8 cellular contexts compared by ENCODE assay signal in genomic region chr16:2156025-2156848, GRCh38. TPM values are rescaled to one million over a fixed set of nuclear protein-coding genes. Genes with fewer than 3 reads are reported as not detected.
DNase-seq lines count a peak whose midpoint lies in the region; ATAC-seq and TF ChIP-seq lines count a peak whose summit lies in the region.

No MANE protein-coding gene starts in this region.

- peak overlapping the region; percentile 83 for H3K27ac Mint-ChIP-seq in activated B cell treated with CpG ODN at 0.5 μM for 24 hours

- POLR2A ChIA-PET in activated B cell treated with CpG ODN at 0.5 μM for 24 hours (lab: Charles Lee) = interaction anchor here (0.6 to 6.0 kb wide), 79 partner anchors 7 to 1520 kb away, joined by 3 to 62 read pairs (median 6); partner anchors contain the start of genes ABCA3, AMDHD2, CASKIN1 and CEMP1

- peak overlapping the region; percentile 95 for H3K4me3 Mint-ChIP-seq in activated B cell treated with CpG ODN at 0.5 μM for 24 hours

- no peaks in the 10 kb centered on the region for H3K27me3 Mint-ChIP-seq in activated B cell treated with CpG ODN at 0.5 μM for 24 hours

- peaks cover 0 to 28% of the 10 kb centered on the region in 2 donors for H3K36me3 ChIP-seq in psoas muscle (ENCODE audit: insufficient read depth in 1 of 2, low read depth in 1 of 2)

- CTCF ChIA-PET in activated B cell treated with CpG ODN at 0.5 μM for 24 hours (lab: Charles Lee) = interaction anchor here (1.2 to 5.4 kb wide), 5 partner anchors 10 to 152 kb away, joined by 3 to 28 read pairs (median 10); partner anchors contain the start of gene ECI1

- WGBS in psoas muscle, 3 donors = 7 to 10% (median 9%) methylated on average over 31 to 41 of the region's 41 CpGs

- peak; percentile 72 for DNase-seq in AG08396 (ENCODE audit: low spot score)
- peak; percentile 66 for DNase-seq in HCEC 1CT
- DNase-seq in activated B cell treated with CpG ODN at 0.5 μM for 24 hours = no peak
- peak; percentile 69 for DNase-seq in fibroblast of the aortic adventitia (ENCODE audit: low read depth)
- DNase-seq in psoas muscle = no peak
- no peak for DNase-seq in iPS-NIHi11 (ENCODE audit: low spot score)
- no peak for DNase-seq in OCI-M2 (lab: John Stamatoyannopoulos, UW; ENCODE audit: unreplicated experiment)
- DNase-seq in H4 (ENCODE audit: low spot score) = no peak

- H3K36me3 Mint-ChIP-seq in activated B cell treated with CpG ODN at 0.5 μM for 24 hours (ENCODE audit: low read depth) = peaks cover 42% of the 10 kb centered on the region

- ATAC-seq in activated B cell treated with CpG ODN at 0.5 μM for 24 hours (ENCODE audit: low read depth) (no peak), psoas muscle (no peak)

- no peak for TF ChIP-seq CTCF in activated B cell treated with CpG ODN at 0.5 μM for 24 hours (IDR thresholded peaks at IDR 0.05)
- no peak for TF ChIP-seq CTCF in fibroblast of the aortic adventitia (IDR thresholded peaks at IDR 0.05; ENCODE audit: insufficient read depth, low read length)
- no peak for TF ChIP-seq CTCF in psoas muscle (IDR thresholded peaks at IDR 0.05)

- peak overlapping the region; percentile 90 for H3K27ac ChIP-seq in psoas muscle

- peaks cover 62% of the 10 kb centered on the region for H3K4me1 ChIP-seq in psoas muscle

- H3K4me3 ChIP-seq in fibroblast of the aortic adventitia (ENCODE audit: low read depth, low read length) = peak overlapping the region; percentile 93
- H3K4me3 ChIP-seq in psoas muscle = peak overlapping the region; percentile 80

- H3K4me1 Mint-ChIP-seq in activated B cell treated with CpG ODN at 0.5 μM for 24 hours = peaks cover 73% of the 10 kb centered on the region

- intact Hi-C loops in activated B cell treated with CpG ODN at 0.5 μM for 24 hours (cut with micrococcal nuclease) = no loop called here
- intact Hi-C loops in psoas muscle (cut with DNase I) = loop anchor here in 1 of 2 donors (5.0 kb wide), 3 partner anchors 51 to 331 kb away; partner anchors contain the start of genes ECI1 and MLST8

- no peaks in the 10 kb centered on the region for H3K27me3 ChIP-seq in psoas muscle (ENCODE audit: insufficient read depth in 3 of 3, low read length in 2 of 3)

- no peaks in the 10 kb centered on the region for H3K9me3 ChIP-seq in psoas muscle

- no peaks in the 10 kb centered on the region for H3K9me3 Mint-ChIP-seq in activated B cell treated with CpG ODN at 0.5 μM for 24 hours

RNA-seq across cellular contexts. Expression of gene TRAF7, which starts 0.7 kb away (rescaled TPM):
- total RNA-seq in activated B cell treated with CpG ODN at 0.5 μM for 24 hours (72.7 and 78.1 TPM in 2 replicates), fibroblast of the aortic adventitia (ENCODE audit: low replicate concordance) (64.3 and 91.0 TPM in 2 replicates), psoas muscle (10 to 100 TPM; 15.6 to 47.5 (median 38.9) TPM)
- 10 to 100 TPM; 20.8 to 39.1 (median 27.3) TPM for polyA plus RNA-seq in psoas muscle
- total RNA-seq in H4 (2014; rRNA removed; shearing (Covaris generic)) = 58.2 and 71.0 TPM in 2 replicates

RNA-seq across cellular contexts. Expression of gene RAB26, which starts 7.8 kb away (rescaled TPM):
- total RNA-seq in activated B cell treated with CpG ODN at 0.5 μM for 24 hours (0.61 TPM in 1 of 2 replicates, not detected in the other), fibroblast of the aortic adventitia (ENCODE audit: low replicate concordance) (0.27 and 3.6 TPM in 2 replicates), psoas muscle (1 to 10 TPM in 1 of 4 donors, under 1 TPM in 3; 0.32 to 1.7 (median 0.83) TPM)
- under 1 TPM; 0.17 to 0.31 (median 0.21) TPM for polyA plus RNA-seq in psoas muscle
- total RNA-seq in H4 (2014; rRNA removed; shearing (Covaris generic)) = 1.9 and 3.2 TPM in 2 replicates

RNA-seq across cellular contexts. Expression of gene PKD1, which starts 20.5 kb away (rescaled TPM):
- total RNA-seq in activated B cell treated with CpG ODN at 0.5 μM for 24 hours (58.6 and 84.2 TPM in 2 replicates), fibroblast of the aortic adventitia (ENCODE audit: low replicate concordance) (118 and 166 TPM in 2 replicates), psoas muscle (100 to 1,000 TPM in 1 of 4 donors, 10 to 100 TPM in 3; 59.1 to 123 (median 86.0) TPM)
- 10 to 100 TPM; 33.9 to 93.3 (median 58.4) TPM for polyA plus RNA-seq in psoas muscle
- 10.9 and 14.1 TPM in 2 replicates for total RNA-seq in H4 (2014; rRNA removed; shearing (Covaris generic))

RNA-seq across cellular contexts. Expression of gene CASKIN1, which starts 40.2 kb away (rescaled TPM):
- total RNA-seq in activated B cell treated with CpG ODN at 0.5 μM for 24 hours (not detected in 2 replicates), fibroblast of the aortic adventitia (ENCODE audit: low replicate concordance) (0.18 TPM in 1 of 2 replicates, not detected in the other), psoas muscle (1 to 10 TPM in 1 of 4 donors, under 1 TPM in 3; 0.63 to 1.0 (median 0.76) TPM)
- under 1 TPM; 0.32 to 0.45 (median 0.43) TPM for polyA plus RNA-seq in psoas muscle
- total RNA-seq in H4 (2014; rRNA removed; shearing (Covaris generic)) = 0.02 TPM in 2 replicates

RNA-seq across cellular contexts. Expression of gene MLST8, which starts 49.0 kb away (rescaled TPM):
- 35.7 and 38.7 TPM in 2 replicates for total RNA-seq in activated B cell treated with CpG ODN at 0.5 μM for 24 hours
- total RNA-seq in fibroblast of the aortic adventitia (ENCODE audit: low replicate concordance) = 27.4 and 30.8 TPM in 2 replicates
- total RNA-seq in psoas muscle = 10 to 100 TPM; 18.8 to 35.0 (median 28.7) TPM
- 10 to 100 TPM; 58.1 to 60.5 (median 59.7) TPM for polyA plus RNA-seq in psoas muscle
- total RNA-seq in H4 (2014; rRNA removed; shearing (Covaris generic)) = 22.1 and 28.4 TPM in 2 replicates

Comparison
In these comparisons a context has a peak if more than half of its experiments do, and no peak if none do; other contexts are left out.
1. DNase-seq: peak in AG08396 (single experiment), HCEC 1CT (single experiment) and fibroblast of the aortic adventitia (single experiment); none in activated B cell treated with CpG ODN at 0.5 μM for 24 hours (single experiment), psoas muscle (0 of 2), iPS-NIHi11 (single experiment), OCI-M2 (single experiment) and H4 (single experiment).